In the genomic region with DNA sequence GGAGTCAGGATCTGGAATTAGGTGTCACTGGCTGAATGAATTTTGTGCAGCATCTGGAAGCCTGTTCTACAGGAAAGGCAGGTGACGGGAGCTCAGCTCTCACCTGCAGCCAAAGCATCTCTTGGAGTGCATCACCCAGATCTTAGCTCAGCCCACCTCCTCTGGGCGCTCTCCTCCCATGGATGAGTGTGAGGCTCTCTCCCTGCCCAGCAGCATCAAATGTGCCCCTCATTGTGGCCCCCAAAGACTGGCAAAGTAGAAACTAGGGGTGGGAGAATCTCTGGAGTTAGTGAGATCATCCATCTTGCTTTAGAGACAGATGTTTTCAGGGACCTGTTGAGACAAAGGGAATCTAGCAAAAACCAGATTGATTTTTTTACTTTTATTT, we compare ENCODE assay signal across 16 cellular contexts.
"Had no signal": no experiment of that assay in that cellular context is flagged by ENCODE, and none has a peak within 500 bp of the region (broad histone marks: within the 10 kb centered on the region; RNA-seq: fewer than 3 reads in every experiment).

No MANE protein-coding gene starts in this region.

- ATAC-seq: activated naive CD4-positive, alpha-beta T cell treated with anti-CD3 and anti-CD28 coated beads, Interleukin-2, amount 50 U/mL, for 72 hours; activated T-helper 17 cell treated with anti-CD3 and anti-CD28 coated beads, Interleukin-2, amount 50 U/mL, for 72 hours; foreskin keratinocyte; left lobe of liver; naive thymus-derived CD8-positive, alpha-beta T cell; WTC11 had no signal

- H3K9me3 ChIP-seq: spleen had no signal

- H3K4me1 ChIP-seq: neural progenitor cell had no signal

- H3K27ac ChIP-seq: foreskin keratinocyte, neural progenitor cell, spleen had no signal

- H3K27me3 ChIP-seq: foreskin keratinocyte, neural progenitor cell, spleen had no signal

- H3K36me3 ChIP-seq: neural progenitor cell, spleen had no signal

- DNase-seq: activated T-cell treated with anti-CD3 and anti-CD28 coated beads, Interleukin-2, amount 50 U/mL, for 24 hours; foreskin keratinocyte; kidney; naive thymus-derived CD8-positive, alpha-beta T cell; retina; spleen; stimulated activated CD4-positive, alpha-beta T cell treated with anti-CD3 and anti-CD28 coated beads, Interleukin-4, amount 100 ng/mL, for 1 hour; stimulated activated naive CD4-positive, alpha-beta T cell; T-helper 1 cell had no signal

- H3K4me3 ChIP-seq: coronary artery, lung, neural progenitor cell, spleen had no signal
